ENCODE assay signal across 19 cellular contexts in the genomic region with DNA sequence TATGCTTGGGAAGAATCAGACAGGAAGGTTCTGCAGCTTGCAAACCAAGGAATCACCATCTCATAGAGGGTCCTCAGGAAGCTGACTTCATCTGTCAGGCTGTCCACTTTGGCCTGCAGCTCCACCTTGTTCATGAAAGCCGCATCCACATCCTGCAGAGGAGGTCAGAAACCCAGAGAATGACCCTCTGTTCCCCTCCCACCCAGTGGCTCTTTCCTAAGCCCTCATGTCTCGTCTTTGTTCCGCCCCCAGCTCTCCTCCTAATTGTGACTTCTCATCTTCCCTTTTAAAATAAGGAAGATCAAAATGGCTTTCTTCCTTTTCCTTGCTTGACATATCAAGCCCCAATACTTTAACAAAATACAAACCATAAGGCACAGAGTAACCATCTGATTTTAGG. TPM values are rescaled to one million over a fixed set of nuclear protein-coding genes. Genes with fewer than 3 reads are reported as not detected.
DNase-seq lines count a peak whose midpoint lies in the region; ATAC-seq and TF ChIP-seq lines count a peak whose summit lies in the region.
"Had no signal": no experiment of that assay in that cellular context is flagged by ENCODE, and none has a peak within 500 bp of the region (broad histone marks: within the 10 kb centered on the region; RNA-seq: fewer than 3 reads in every experiment).

No MANE protein-coding gene starts in this region.

- DNase-seq in IMR-90 (no peak), posterior vena cava (ENCODE audit: low spot score) (peak; percentile 16), HuH-7 (ENCODE audit: low spot score) (no peak)
- DNase-seq: 8988T; ACHN; BE2C; C1 segment of cervical spinal cord; Caco-2; Calu3; CD4-positive, alpha-beta T cell; CD8-positive, alpha-beta T cell; DMS79 treated with DMSO at 0.1 percent for 48 hours; GF-D8 had no signal

- TF ChIP-seq POLR2A in IMR-90 (IDR thresholded peaks at IDR 0.05; ENCODE audit: low read depth, low read length): no peak

- H2AK9ac ChIP-seq in IMR-90 (replicated peaks; ENCODE audit: low read depth, low read length, poor library complexity): no peak overlapping the region

- no peak overlapping the region for H2BK5ac ChIP-seq in IMR-90 (ENCODE audit: low read depth, low read length, poor library complexity, severe bottlenecking)

- no peaks in the 10 kb centered on the region for H3K36me3 ChIP-seq in IMR-90 (ENCODE audit: control insufficient read depth, insufficient read depth, low read length)
- H3K36me3 ChIP-seq: BE2C, BLaER1 had no signal

- peak overlapping the region; percentile 21 for H2AFZ ChIP-seq in IMR-90 (replicated peaks; ENCODE audit: low read length, poor library complexity)

- H3K27ac ChIP-seq in IMR-90 (ENCODE audit: insufficient read depth, low read length): no peak overlapping the region
- H3K27ac ChIP-seq: BLaER1 had no signal

- no peak overlapping the region for H2BK120ac ChIP-seq in IMR-90 (ENCODE audit: low read depth, low read length)

- no peak overlapping the region for H4K8ac ChIP-seq in IMR-90 (ENCODE audit: low read depth in 2 of 2, low read length in 2 of 2)

- no peak overlapping the region for H3K4me2 ChIP-seq in IMR-90 (ENCODE audit: low read depth, low read length)
- H3K4me2 ChIP-seq: BLaER1 had no signal

- ATAC-seq in IMR-90 (ENCODE audit: low read depth) (no peak), HG02885 (IDR thresholded peaks at IDR 0.05; ENCODE audit: poor library complexity, unreplicated experiment) (no peak), HG03460 (IDR thresholded peaks at IDR 0.05; ENCODE audit: unreplicated experiment) (no peak)
- ATAC-seq: CD8-positive, alpha-beta T cell had no signal

- CTCF ChIA-PET in IMR-90 (lab: Yijun Ruan, JAX): no interaction called here

- no CpG with 5 or more reads among the region's 3 CpGs for WGBS in IMR-90 (ENCODE audit: extremely low coverage in 2 of 2, insufficient read length in 1 of 2), 2 experiments

- POLR2A ChIA-PET in IMR-90 (lab: Charles Lee; ENCODE audit: unreplicated experiment): no interaction called here

- intact Hi-C loops in IMR-90 (cut with micrococcal nuclease): no loop called here
- intact Hi-C loops in posterior vena cava (cut with DNase I): no loop called here

- H2AK5ac ChIP-seq in IMR-90 (ENCODE audit: low read depth, low read length): no peak overlapping the region

- H3K9me1 ChIP-seq in IMR-90 (ENCODE audit: insufficient read depth, low read length): no peaks in the 10 kb centered on the region

- H3K4ac ChIP-seq in IMR-90 (ENCODE audit: low read depth, low read length): no peak overlapping the region

- H3K27me3 ChIP-seq in IMR-90 (ENCODE audit: control insufficient read depth, insufficient read depth, low read length): peaks cover 27% of the 10 kb centered on the region
- H3K27me3 ChIP-seq: BLaER1 had no signal

- H3K9ac ChIP-seq in IMR-90 (ENCODE audit: low read depth, low read length): no peak overlapping the region
- H3K9ac ChIP-seq: BLaER1 had no signal

- dilution Hi-C loops in IMR-90 (cut with HindIII; ENCODE audit: low sequenced_read_pairs, unreplicated experiment): no loop called here

- H4K91ac ChIP-seq in IMR-90 (ENCODE audit: insufficient read depth, low read depth, low read length): no peak overlapping the region

- H3K4me1 ChIP-seq in IMR-90 (ENCODE audit: control insufficient read depth, insufficient read depth, low read length): no peaks in the 10 kb centered on the region
- H3K4me1 ChIP-seq: BE2C, BLaER1, Caco-2 had no signal

- no peak overlapping the region for H3K23ac ChIP-seq in IMR-90 (ENCODE audit: low read depth, low read length)

- H4K5ac ChIP-seq in IMR-90 (ENCODE audit: low read depth, low read length): no peak overlapping the region

- H2BK15ac ChIP-seq in IMR-90 (ENCODE audit: low read depth, low read length): no peak overlapping the region

- no peak for TF ChIP-seq CTCF in IMR-90 (conservative IDR thresholded peaks at IDR 0.05; ENCODE audit: low read depth, low read length)

- no TSS peak for BruUV-seq in IMR-90 (replicated peaks; lab: Mats Ljungman, UMichigan)

- no peaks in the 10 kb centered on the region for H3K79me1 ChIP-seq in IMR-90 (ENCODE audit: low read depth in 1 of 2, low read length in 2 of 2)

- H3K14ac ChIP-seq in IMR-90 (replicated peaks; ENCODE audit: low read depth, low read length): no peak overlapping the region

- no peak for TF ChIP-seq RAD21 in IMR-90 (IDR thresholded peaks at IDR 0.05; ENCODE audit: low read length)

- no peaks in the 10 kb centered on the region for H3K9me3 ChIP-seq in IMR-90 (ENCODE audit: control insufficient read depth, insufficient read depth, low read length)
- H3K9me3 ChIP-seq: BE2C, BLaER1, Caco-2 had no signal

- H3K56ac ChIP-seq in IMR-90 (ENCODE audit: extremely low read depth, insufficient read depth, low read length): no peak overlapping the region

- no peak overlapping the region for H2BK20ac ChIP-seq in IMR-90 (ENCODE audit: low read depth, low read length)

- in situ Hi-C loops in IMR-90 (cut with MboI; ENCODE audit: low sequenced_read_pairs): no loop called here

- no peak overlapping the region for H3K18ac ChIP-seq in IMR-90 (ENCODE audit: low read depth, low read length)

- no peaks in the 10 kb centered on the region for H4K20me1 ChIP-seq in IMR-90 (ENCODE audit: insufficient read depth, low read length)
- H4K20me1 ChIP-seq: BLaER1 had no signal

- H3K4me3 ChIP-seq in IMR-90 (ENCODE audit: insufficient read depth, low read depth, low read length): no peak overlapping the region
- H3K4me3 ChIP-seq: BLaER1 had no signal

TF ChIP-seq in IMR-90, 13 proteins besides CTCF, POLR2A, EP300 and RAD21:
- TF ChIP-seq CEBPB (IDR thresholded peaks at IDR 0.05; ENCODE audit: low read depth, low read length) (no peak), FOS (IDR thresholded peaks at IDR 0.05; ENCODE audit: low read depth, low read length) (no peak), NFE2L2 (IDR thresholded peaks at IDR 0.05; ENCODE audit: low read depth, low read length) (no peak), SMC3 (IDR thresholded peaks at IDR 0.05; ENCODE audit: low read depth, low read length) (no peak), CHD1 (IDR thresholded peaks at IDR 0.05; ENCODE audit: low read depth, low read length) (no peak), BHLHE40 (IDR thresholded peaks at IDR 0.05; ENCODE audit: low read depth, low read length) (no peak), MXI1 (IDR thresholded peaks at IDR 0.05; ENCODE audit: borderline replicate concordance, low read depth, low read length) (no peak), MAZ (IDR thresholded peaks at IDR 0.05; ENCODE audit: borderline replicate concordance, low read depth, low read length) (no peak), RCOR1 (IDR thresholded peaks at IDR 0.05; ENCODE audit: insufficient replicate concordance, low read length) (no peak), RFX5 (IDR thresholded peaks at IDR 0.05; ENCODE audit: low read depth, low read length) (no peak), MAFK (IDR thresholded peaks at IDR 0.05; ENCODE audit: low read depth, low read length) (no peak)
- TF ChIP-seq, protein P1, sequence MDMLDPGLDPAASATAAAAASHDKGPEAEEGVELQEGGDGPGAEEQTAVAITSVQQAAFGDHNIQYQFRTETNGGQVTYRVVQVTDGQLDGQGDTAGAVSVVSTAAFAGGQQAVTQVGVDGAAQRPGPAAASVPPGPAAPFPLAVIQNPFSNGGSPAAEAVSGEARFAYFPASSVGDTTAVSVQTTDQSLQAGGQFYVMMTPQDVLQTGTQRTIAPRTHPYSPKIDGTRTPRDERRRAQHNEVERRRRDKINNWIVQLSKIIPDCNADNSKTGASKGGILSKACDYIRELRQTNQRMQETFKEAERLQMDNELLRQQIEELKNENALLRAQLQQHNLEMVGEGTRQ (IDR thresholded peaks at IDR 0.05; ENCODE audit: low read depth, low read length): no peak

RNA-seq across cellular contexts. Expression of a gene that starts 4.4 kb away (rescaled TPM):
- total RNA-seq in IMR-90 (2012; rRNA removed) (not detected in 2 replicates), posterior vena cava (not detected)
- polyA plus RNA-seq in IMR-90 (2012; rRNA removed): not detected in 2 replicates
- polyA plus RNA-seq in IMR-90 (2012; cell fraction: cytosol; rRNA removed): not detected in 2 replicates
- not detected in 2 replicates for polyA plus RNA-seq in IMR-90 (2012; cell fraction: nucleus; rRNA removed; ENCODE audit: low replicate concordance)
- total RNA-seq: A673; Caco-2; Calu3; CD4-positive, alpha-beta T cell; CD8-positive, alpha-beta T cell had no signal
- polyA plus RNA-seq: AG04450, CD14-positive monocyte had no signal

RNA-seq across cellular contexts. Expression of a gene that starts 23.2 kb away (rescaled TPM):
- total RNA-seq in IMR-90 (2012; rRNA removed) (not detected in 2 replicates), posterior vena cava (not detected)
- not detected in 2 replicates for polyA plus RNA-seq in IMR-90 (2012; rRNA removed)
- not detected in 2 replicates for polyA plus RNA-seq in IMR-90 (2012; cell fraction: cytosol; rRNA removed)
- polyA plus RNA-seq in IMR-90 (2012; cell fraction: nucleus; rRNA removed; ENCODE audit: low replicate concordance): 0.03 TPM in 1 of 2 replicates, not detected in the other
- total RNA-seq: A673; Caco-2; Calu3; CD4-positive, alpha-beta T cell; CD8-positive, alpha-beta T cell had no signal
- polyA plus RNA-seq: AG04450, CD14-positive monocyte had no signal

RNA-seq across cellular contexts. Expression of a gene that starts 41.2 kb away (rescaled TPM):
- under 0.01 TPM in 1 of 2 replicates, not detected in the other for total RNA-seq in IMR-90 (2012; rRNA removed)
- polyA plus RNA-seq in IMR-90 (2012; rRNA removed): 0.03 and 0.07 TPM in 2 replicates
- polyA plus RNA-seq in IMR-90 (2012; cell fraction: cytosol; rRNA removed): 0.05 TPM in 1 of 2 replicates, not detected in the other
- polyA plus RNA-seq in IMR-90 (2012; cell fraction: nucleus; rRNA removed; ENCODE audit: low replicate concordance): 0.07 and 0.11 TPM in 2 replicates
- not detected for total RNA-seq in posterior vena cava
- total RNA-seq: A673; Calu3; CD4-positive, alpha-beta T cell; CD8-positive, alpha-beta T cell had no signal
- polyA plus RNA-seq: CD14-positive monocyte had no signal
